In the genomic region with DNA sequence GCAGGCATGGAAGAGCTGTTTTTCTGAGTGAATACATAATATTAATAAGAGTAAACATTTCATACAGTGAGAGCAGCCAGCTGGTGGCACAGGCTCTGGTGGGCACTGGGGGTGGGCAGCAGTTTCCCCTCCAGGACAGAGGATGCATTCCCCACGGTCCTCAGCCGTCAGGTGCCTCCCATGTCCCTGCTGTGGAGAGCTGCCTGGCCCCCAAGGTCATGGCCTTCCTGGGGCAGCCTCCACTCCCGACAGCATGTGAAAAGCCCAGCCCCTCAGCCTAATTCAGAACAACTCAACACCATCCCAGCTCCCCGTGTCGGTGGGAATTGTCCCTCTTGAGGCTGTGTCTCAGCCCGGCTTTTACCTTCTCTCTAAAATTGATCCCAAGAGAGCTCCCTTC, we compare ENCODE assay signal across 24 cellular contexts.
"Had no signal": no experiment of that assay in that cellular context is flagged by ENCODE, and none has a peak within 500 bp of the region (broad histone marks: within the 10 kb centered on the region; RNA-seq: fewer than 3 reads in every experiment).

No MANE protein-coding gene starts in this region.

- H3K27me3 Mint-ChIP-seq: stimulated activated naive B cell treated with anti-CD40 and anti-IgM and Interleukin-4, amounts not matched to agents 10 μg/mL and 1 μg/mL and 100 μg/mL, for 72 hours had no signal

- H3K36me3 Mint-ChIP-seq: stimulated activated naive B cell treated with anti-CD40 and anti-IgM and Interleukin-4, amounts not matched to agents 10 μg/mL and 1 μg/mL and 100 μg/mL, for 72 hours had no signal

- DNase-seq: islet precursor cell; left ventricle myocardium inferior; midbrain; mucosa of descending colon; naive thymus-derived CD8-positive, alpha-beta T cell; nephron progenitor cell; ovary; right cardiac atrium; stimulated activated CD4-positive, alpha-beta T cell treated with anti-CD3 and anti-CD28 coated beads, Interleukin-12 subunit alpha, Interleukin-12 subunit beta, amount 100 ng/mL, for 4 hours; stimulated activated CD4-positive, alpha-beta T cell treated with anti-CD3 and anti-CD28 coated beads, Interleukin-15, amount 100 ng/mL, for 24 hours; stimulated activated CD4-positive, alpha-beta T cell treated with anti-CD3 and anti-CD28 coated beads, Interleukin-2, amount 100 ng/mL, for 24 hours; stimulated activated CD4-positive, alpha-beta T cell treated with anti-CD3 and anti-CD28 coated beads, Interleukin-4, amount 100 ng/mL, for 1 hour; stimulated activated naive B cell treated with anti-CD40 and anti-IgM and Interleukin-4, amounts not matched to agents 10 μg/mL and 1 μg/mL and 100 μg/mL, for 72 hours; stimulated activated naive CD8-positive, alpha-beta T cell treated with anti-CD3 and anti-CD28 coated beads, Interleukin-15, Interleukin-2, amounts not matched to agents 100 U/mL and 50 U/mL, for 24 hours; stomach; testis; thyroid gland; transverse colon; upper lobe of left lung had no signal

- H3K27ac Mint-ChIP-seq: naive thymus-derived CD8-positive, alpha-beta T cell; nephron progenitor cell; stimulated activated naive B cell treated with anti-CD40 and anti-IgM and Interleukin-4, amounts not matched to agents 10 μg/mL and 1 μg/mL and 100 μg/mL, for 72 hours had no signal

- H3K9me3 ChIP-seq: left ventricle myocardium inferior, mucosa of descending colon, ovary, prostate gland, testis, thyroid gland, transverse colon, upper lobe of left lung, vagina had no signal

- H3K27ac ChIP-seq: left ventricle myocardium inferior, ovary, prostate gland, skin epidermis, stomach, testis, thyroid gland, upper lobe of left lung, vagina had no signal

- H3K4me3 ChIP-seq: left ventricle myocardium inferior, lung, mucosa of descending colon, ovary, prostate gland, skin epidermis, stomach, testis, thyroid gland, transverse colon, upper lobe of left lung, vagina had no signal

- H3K36me3 ChIP-seq: left ventricle myocardium inferior, ovary, prostate gland, stomach, thyroid gland, transverse colon, upper lobe of left lung, vagina had no signal

- H3K4me1 Mint-ChIP-seq: naive thymus-derived CD8-positive, alpha-beta T cell; nephron progenitor cell; stimulated activated naive B cell treated with anti-CD40 and anti-IgM and Interleukin-4, amounts not matched to agents 10 μg/mL and 1 μg/mL and 100 μg/mL, for 72 hours had no signal

- ATAC-seq: naive thymus-derived CD8-positive, alpha-beta T cell; right cardiac atrium; sciatic nerve; stimulated activated naive B cell treated with anti-CD40 and anti-IgM and Interleukin-4, amounts not matched to agents 10 μg/mL and 1 μg/mL and 100 μg/mL, for 72 hours; stimulated activated naive CD8-positive, alpha-beta T cell treated with anti-CD3 and anti-CD28 coated beads, Interleukin-15, Interleukin-2, amounts not matched to agents 100 U/mL and 50 U/mL, for 24 hours had no signal

- H3K27me3 ChIP-seq: ovary, stomach, testis, thyroid gland, transverse colon, upper lobe of left lung, vagina had no signal

- H3K4me1 ChIP-seq: left ventricle myocardium inferior, prostate gland, stomach, testis, thyroid gland, upper lobe of left lung, vagina had no signal

- H3K4me3 Mint-ChIP-seq: naive thymus-derived CD8-positive, alpha-beta T cell; nephron progenitor cell; stimulated activated naive B cell treated with anti-CD40 and anti-IgM and Interleukin-4, amounts not matched to agents 10 μg/mL and 1 μg/mL and 100 μg/mL, for 72 hours had no signal
